ENCODE assay signal across 7 cellular contexts in the genomic region with DNA sequence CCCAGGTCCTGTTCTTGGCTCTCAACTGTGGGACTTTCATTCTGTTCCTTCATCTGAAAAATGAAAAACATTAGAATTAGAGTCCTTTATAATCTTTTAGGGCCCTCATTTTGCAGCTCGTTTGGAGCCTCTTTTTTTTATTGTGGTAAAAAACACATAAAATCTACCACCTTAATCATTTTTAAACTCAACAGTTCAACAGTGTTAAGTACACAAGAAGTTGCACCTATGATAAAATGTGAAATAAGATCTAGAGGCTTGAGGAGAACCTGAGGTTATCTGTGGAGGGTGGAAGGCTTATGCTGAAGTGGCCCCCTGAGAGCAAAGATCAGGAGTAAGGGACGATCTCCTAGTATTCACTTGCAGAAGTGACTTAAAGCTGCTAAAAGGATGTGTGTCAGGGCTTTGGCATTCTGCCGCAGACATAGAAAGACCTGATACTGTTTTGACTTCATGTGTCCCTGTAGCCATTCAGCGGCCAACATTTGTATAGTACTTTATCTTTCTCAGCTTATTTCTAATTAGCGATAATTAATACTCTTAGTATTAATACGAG.
DNase-seq lines count a peak whose midpoint lies in the region; ATAC-seq, FAIRE-seq and TF ChIP-seq lines count a peak whose summit lies in the region.
"Not testable (repeated sequence)": the region's sequence is repeated elsewhere in the genome, so short reads cannot be mapped to it uniquely, and the experiment has no call there.

No MANE protein-coding gene starts in this region.

- not testable (repeated sequence) for TF ChIP-seq EP300 in esophagus muscularis mucosa (IDR thresholded peaks at IDR 0.05)

- H3K4me3 Mint-ChIP-seq in activated CD4-positive, alpha-beta T cell treated with anti-CD3 and anti-CD28 coated beads for 36 hours = not testable (repeated sequence)

- H3K4me1 ChIP-seq in PC-9 (replicated peaks; ENCODE audit: insufficient read depth) = peaks cover 29% of the 10 kb centered on the region
- peaks cover 32 to 72% (median 64%) of the 10 kb centered on the region in 4 donors for H3K4me1 ChIP-seq in esophagus muscularis mucosa
- peaks cover 39% of the 10 kb centered on the region for H3K4me1 ChIP-seq in smooth muscle cell (ENCODE audit: low read depth)

- H3K9me3 ChIP-seq in PC-9 (ENCODE audit: insufficient read depth, low read depth); esophagus muscularis mucosa; smooth muscle cell (replicated peaks; ENCODE audit: low read depth): not testable (repeated sequence)

- not testable (repeated sequence) for H3K4me3 ChIP-seq in PC-9; astrocyte of the spinal cord (ENCODE audit: low read depth, low read length); esophagus muscularis mucosa; smooth muscle cell

- H3K27ac Mint-ChIP-seq in activated CD4-positive, alpha-beta T cell treated with anti-CD3 and anti-CD28 coated beads for 36 hours = peak overlapping the region; percentile 45

- H3K27me3 ChIP-seq in PC-9 (ENCODE audit: insufficient read depth, low read depth); esophagus muscularis mucosa; smooth muscle cell (ENCODE audit: low read depth): not testable (repeated sequence)

- intact Hi-C loops in PC-9 (cut with micrococcal nuclease; ENCODE audit: unreplicated experiment) = loop anchor here (2.0 kb wide), 2 partner anchors 25 to 41 kb away; no protein-coding TSS in a partner anchor
- intact Hi-C loops in activated CD4-positive, alpha-beta T cell treated with anti-CD3 and anti-CD28 coated beads for 36 hours (cut with DNase I, micrococcal nuclease); esophagus muscularis mucosa (cut with DNase I): not testable (repeated sequence)

- H4K20me1 ChIP-seq in PC-9 (ENCODE audit: insufficient read depth); smooth muscle cell (ENCODE audit: low read depth): not testable (repeated sequence)

- H3K27ac ChIP-seq in PC-9 = peak overlapping the region; percentile 74
- peak overlapping the region; percentile 61 to 72 (median 68) for H3K27ac ChIP-seq in esophagus muscularis mucosa (replicated peaks in 1 of 4)
- peak overlapping the region; percentile 99 for H3K27ac ChIP-seq in smooth muscle cell (ENCODE audit: low read depth)

- CTCF ChIA-PET in PC-9 (lab: Charles Lee) = interaction anchor here (0.7 kb wide), 1 partner anchor 255 kb away, joined by 3 read pairs; no protein-coding TSS in a partner anchor
- CTCF ChIA-PET in activated CD4-positive, alpha-beta T cell treated with anti-CD3 and anti-CD28 coated beads for 36 hours (lab: Charles Lee) = interaction anchor here (2.7 to 3.3 kb wide), 2 partner anchors 10 to 41 kb away, joined by 18 read pairs; no protein-coding TSS in a partner anchor

- ATAC-seq in activated CD4-positive, alpha-beta T cell treated with anti-CD3 and anti-CD28 coated beads for 36 hours = not testable (repeated sequence)

- not testable (repeated sequence) for H3K36me3 ChIP-seq in PC-9 (ENCODE audit: low read depth); esophagus muscularis mucosa; smooth muscle cell (ENCODE audit: low read depth)

- peaks cover 43% of the 10 kb centered on the region for H3K4me1 Mint-ChIP-seq in activated CD4-positive, alpha-beta T cell treated with anti-CD3 and anti-CD28 coated beads for 36 hours

- not testable (repeated sequence) for H2AFZ ChIP-seq in PC-9; smooth muscle cell (ENCODE audit: low read depth)

- TF ChIP-seq POLR2A in H54 (IDR thresholded peaks at IDR 0.05; ENCODE audit: low read depth, low read length); esophagus muscularis mucosa (IDR thresholded peaks at IDR 0.05; ENCODE audit: low read depth): not testable (repeated sequence)

- POLR2A ChIA-PET in PC-9 (lab: Charles Lee; ENCODE audit: unreplicated experiment); activated CD4-positive, alpha-beta T cell treated with anti-CD3 and anti-CD28 coated beads for 36 hours (lab: Charles Lee): not testable (repeated sequence)

- WGBS in esophagus muscularis mucosa = 60% methylated on average over 6 of the region's 6 CpGs
- WGBS in smooth muscle cell (ENCODE audit: low lambda C conversion rate) = 20% methylated on average over 6 of the region's 6 CpGs

- not testable (repeated sequence) for BruUV-seq in PC-9 (replicated peaks; lab: Mats Ljungman, UMichigan)

- H3K27me3 Mint-ChIP-seq in activated CD4-positive, alpha-beta T cell treated with anti-CD3 and anti-CD28 coated beads for 36 hours = not testable (repeated sequence)

- H3K9me2 ChIP-seq in PC-9 (ENCODE audit: insufficient read depth) = not testable (repeated sequence)

- TF ChIP-seq CTCF in PC-9 (conservative IDR thresholded peaks at IDR 0.05); astrocyte of the spinal cord (IDR thresholded peaks at IDR 0.05; ENCODE audit: low read depth, low read length); esophagus muscularis mucosa (IDR thresholded peaks at IDR 0.05); smooth muscle cell (IDR thresholded peaks at IDR 0.05; ENCODE audit: borderline replicate concordance, insufficient read depth, poor library complexity, severe bottlenecking): not testable (repeated sequence)

- H3F3A ChIP-seq in PC-9 (ENCODE audit: insufficient read depth, low read depth) = peaks cover 21% of the 10 kb centered on the region
- peaks cover 35% of the 10 kb centered on the region for H3F3A ChIP-seq in smooth muscle cell (ENCODE audit: low read depth)

- H3K9me3 Mint-ChIP-seq in activated CD4-positive, alpha-beta T cell treated with anti-CD3 and anti-CD28 coated beads for 36 hours (ENCODE audit: low read depth) = not testable (repeated sequence)

- H3K9ac ChIP-seq in smooth muscle cell (ENCODE audit: low read depth) = peak overlapping the region; percentile 78

- not testable (repeated sequence) for DNase-seq in H54 (ENCODE audit: insufficient read length, low spot score); PC-9; activated CD4-positive, alpha-beta T cell treated with anti-CD3 and anti-CD28 coated beads for 36 hours; esophagus muscularis mucosa (ENCODE audit: extremely low spot score); smooth muscle cell (lab: John Stamatoyannopoulos, UW; ENCODE audit: unreplicated experiment)
- DNase-seq in astrocyte of the spinal cord (ENCODE audit: low read depth, low spot score) (peak; percentile 30), myocyte (ENCODE audit: low read depth) (peak; percentile 20)

- in situ Hi-C loops in astrocyte of the spinal cord (cut with HindIII; ENCODE audit: low sequenced_read_pairs) = not testable (repeated sequence)

- not testable (repeated sequence) for H3K79me2 ChIP-seq in PC-9 (ENCODE audit: low read depth)
- H3K79me2 ChIP-seq in smooth muscle cell (ENCODE audit: low read depth) = peaks cover 38% of the 10 kb centered on the region

- H3K36me3 Mint-ChIP-seq in activated CD4-positive, alpha-beta T cell treated with anti-CD3 and anti-CD28 coated beads for 36 hours (ENCODE audit: low read depth) = not testable (repeated sequence)

- H3K4me2 ChIP-seq in PC-9 = not testable (repeated sequence)
- peak overlapping the region; percentile 77 for H3K4me2 ChIP-seq in smooth muscle cell

- peak; percentile 87 for FAIRE-seq in H54 (lab: Jason Lieb, UNC)
